In genomic region chrX:786441-786881, GRCh38 we compare ENCODE assay signal across 14 cellular contexts.
"Had no signal": no experiment of that assay in that cellular context is flagged by ENCODE, and none has a peak within 500 bp of the region (broad histone marks: within the 10 kb centered on the region; RNA-seq: fewer than 3 reads in every experiment).

No MANE protein-coding gene starts in this region.

- ATAC-seq: left colon; naive thymus-derived CD4-positive, alpha-beta T cell had no signal

- DNase-seq: effector CD4-positive, alpha-beta T cell; endodermal cell; erythroblast; foreskin melanocyte; left colon; mesendoderm; naive thymus-derived CD4-positive, alpha-beta T cell; nephron progenitor cell; small intestine; stimulated activated CD4-positive, alpha-beta T cell treated with anti-CD3 and anti-CD28 coated beads, Interleukin-12 subunit alpha, Interleukin-12 subunit beta, amount 100 ng/mL, for 4 hours; stimulated activated naive CD4-positive, alpha-beta T cell; stomach; substantia nigra; transverse colon had no signal
